8 cellular contexts compared by ENCODE assay signal in genomic region chr17:17729620-17730249, GRCh38. TPM values are rescaled to one million over a fixed set of nuclear protein-coding genes. Genes with fewer than 3 reads are reported as not detected.
DNase-seq lines count a peak whose midpoint lies in the region; ATAC-seq, FAIRE-seq and TF ChIP-seq lines count a peak whose summit lies in the region.

No MANE protein-coding gene starts in this region.

- no peak overlapping the region for H3K27ac ChIP-seq in IMR-90 (ENCODE audit: insufficient read depth, low read length)
- H3K27ac ChIP-seq in VCaP = no peak overlapping the region
- H3K27ac ChIP-seq in tibial nerve = peak overlapping the region in 1 of 4 donors; percentile 39

- TF ChIP-seq RAD21 in IMR-90 (IDR thresholded peaks at IDR 0.05; ENCODE audit: low read length) = peak; percentile 48

- H4K8ac ChIP-seq in IMR-90 (ENCODE audit: low read depth in 2 of 2, low read length in 2 of 2) = no peak overlapping the region

- no peak overlapping the region for H3K18ac ChIP-seq in IMR-90 (ENCODE audit: low read depth, low read length)

- dilution Hi-C loops in IMR-90 (cut with HindIII; ENCODE audit: low sequenced_read_pairs, unreplicated experiment) = no loop called here

- H3K9me1 ChIP-seq in IMR-90 (ENCODE audit: insufficient read depth, low read length) = peaks cover 24% of the 10 kb centered on the region

- peak overlapping the region; percentile 44; the same call in 1 of the 2 replicates for H3K23ac ChIP-seq in IMR-90 (ENCODE audit: low read depth, low read length)

- H3K4me3 ChIP-seq in GM12865 (ENCODE audit: low read depth, low read length) (no peak overlapping the region), IMR-90 (ENCODE audit: insufficient read depth, low read depth, low read length) (no peak overlapping the region), bronchial epithelial cell (ENCODE audit: low read depth, low read length) (no peak overlapping the region), tibial nerve (no peak overlapping the region)

- POLR2A ChIA-PET in IMR-90 (lab: Charles Lee; ENCODE audit: unreplicated experiment) = no interaction called here

- peaks cover 100% of the 10 kb centered on the region for H4K20me1 ChIP-seq in IMR-90 (ENCODE audit: insufficient read depth, low read length)

- intact Hi-C loops in IMR-90 (cut with micrococcal nuclease) = no loop called here

- H2AFZ ChIP-seq in IMR-90 (replicated peaks; ENCODE audit: low read length, poor library complexity) = peak overlapping the region; percentile 26

- H3K27me3 ChIP-seq in IMR-90 (ENCODE audit: control insufficient read depth, insufficient read depth, low read length) = no peaks in the 10 kb centered on the region
- no peaks in the 10 kb centered on the region for H3K27me3 ChIP-seq in bronchial epithelial cell (ENCODE audit: control insufficient read depth, insufficient read depth, low read length)
- H3K27me3 ChIP-seq in tibial nerve = no peaks in the 10 kb centered on the region

- no peak overlapping the region for H2BK120ac ChIP-seq in IMR-90 (ENCODE audit: low read depth, low read length)

- H2AK9ac ChIP-seq in IMR-90 (replicated peaks; ENCODE audit: low read depth, low read length, poor library complexity) = no peak overlapping the region

- H3K14ac ChIP-seq in IMR-90 (replicated peaks; ENCODE audit: low read depth, low read length) = no peak overlapping the region

- TF ChIP-seq POLR2A in IMR-90 (IDR thresholded peaks at IDR 0.05; ENCODE audit: low read depth, low read length) = no peak
- no peak for TF ChIP-seq POLR2A in tibial nerve (IDR thresholded peaks at IDR 0.05)

- H3K9me3 ChIP-seq in IMR-90 (ENCODE audit: control insufficient read depth, insufficient read depth, low read length) (no peaks in the 10 kb centered on the region), tibial nerve (no peaks in the 10 kb centered on the region)

- no peak overlapping the region for H2AK5ac ChIP-seq in IMR-90 (ENCODE audit: low read depth, low read length)

- TF ChIP-seq EP300 in tibial nerve (IDR thresholded peaks at IDR 0.05) = no peak

- no peak overlapping the region for H3K56ac ChIP-seq in IMR-90 (ENCODE audit: extremely low read depth, insufficient read depth, low read length)

- peak; percentile 68 for DNase-seq in GM12865 (ENCODE audit: low read depth)
- DNase-seq in IMR-90 = no peak
- no peak for DNase-seq in bronchial epithelial cell (ENCODE audit: low read depth)
- DNase-seq in medulla oblongata (ENCODE audit: extremely low spot score) = peak; percentile 57
- no peak for DNase-seq in tibial nerve (ENCODE audit: low spot score in 2 of 2)
- no peak for DNase-seq in OCI-M2 (lab: John Stamatoyannopoulos, UW; ENCODE audit: unreplicated experiment)

- no peak overlapping the region for H2BK5ac ChIP-seq in IMR-90 (ENCODE audit: low read depth, low read length, poor library complexity, severe bottlenecking)

- ATAC-seq in IMR-90 (ENCODE audit: low read depth) (no peak), GM21723 (IDR thresholded peaks at IDR 0.05; ENCODE audit: unreplicated experiment) (no peak)

- TF ChIP-seq CTCF in GM12865 (IDR thresholded peaks at IDR 0.05; ENCODE audit: insufficient read depth, low read depth, low read length, missing control alignments) (peak; percentile 85), IMR-90 (conservative IDR thresholded peaks at IDR 0.05; ENCODE audit: low read depth, low read length) (peak; percentile 42), VCaP (conservative IDR thresholded peaks at IDR 0.05) (peak; percentile 76), bronchial epithelial cell (IDR thresholded peaks at IDR 0.05; ENCODE audit: insufficient read depth, low read length, severe bottlenecking) (peak; percentile 80), tibial nerve (IDR thresholded peaks at IDR 0.05) (peak; percentile 18 to 53 (median 37))

- no peak overlapping the region for H2BK20ac ChIP-seq in IMR-90 (ENCODE audit: low read depth, low read length)

- H3K4me1 ChIP-seq in IMR-90 (ENCODE audit: control insufficient read depth, insufficient read depth, low read length) (peaks cover 30% of the 10 kb centered on the region), tibial nerve (peaks cover 0 to 85% (median 10%) of the 10 kb centered on the region in 4 donors)

- H2BK15ac ChIP-seq in IMR-90 (ENCODE audit: low read depth, low read length) = no peak overlapping the region

- CTCF ChIA-PET in IMR-90 (lab: Yijun Ruan, JAX) = no interaction called here

- no peak overlapping the region for H3K4me2 ChIP-seq in IMR-90 (ENCODE audit: low read depth, low read length)

- H3K36me3 ChIP-seq in IMR-90 (ENCODE audit: control insufficient read depth, insufficient read depth, low read length) (peaks cover 15% of the 10 kb centered on the region), bronchial epithelial cell (ENCODE audit: control insufficient read depth, insufficient read depth, low read length) (peaks cover 6% of the 10 kb centered on the region), tibial nerve (no peaks in the 10 kb centered on the region)

- H3K9ac ChIP-seq in IMR-90 (ENCODE audit: low read depth, low read length) = no peak overlapping the region

- in situ Hi-C loops in IMR-90 (cut with MboI; ENCODE audit: low sequenced_read_pairs) = no loop called here

- peak; percentile 52 for FAIRE-seq in bronchial epithelial cell (lab: Jason Lieb, UNC)

- peaks cover 22 to 98% of the 10 kb centered on the region in 2 experiments for H3K79me1 ChIP-seq in IMR-90 (ENCODE audit: low read depth in 1 of 2, low read length in 2 of 2)

- no peak overlapping the region for H4K91ac ChIP-seq in IMR-90 (ENCODE audit: insufficient read depth, low read depth, low read length)

- H4K5ac ChIP-seq in IMR-90 (ENCODE audit: low read depth, low read length) = no peak overlapping the region

- BruUV-seq in IMR-90 (replicated peaks; lab: Mats Ljungman, UMichigan) = no TSS peak

- no peak overlapping the region for H3K4ac ChIP-seq in IMR-90 (ENCODE audit: low read depth, low read length)

- WGBS in IMR-90 (ENCODE audit: extremely low coverage in 2 of 2, insufficient read length in 1 of 2), 2 experiments = 60% methylated on average over 2 of the region's 5 CpGs; no CpG with 5 or more reads in 1 of the 2 experiments
- 58 to 68% methylated on average over 5 of the region's 5 CpGs for WGBS in tibial nerve, 2 donors

TF ChIP-seq in IMR-90, 13 proteins besides CTCF, POLR2A, EP300 and RAD21:
- TF ChIP-seq BHLHE40 (IDR thresholded peaks at IDR 0.05; ENCODE audit: low read depth, low read length) (no peak), SMC3 (IDR thresholded peaks at IDR 0.05; ENCODE audit: low read depth, low read length) (peak; percentile 23; the same call in 1 of the 2 replicates)
TF ChIP-seq in IMR-90: peak in this region for 1.

RNA-seq across cellular contexts. Expression of gene RAI1, which starts 48.5 kb away (rescaled TPM):
- total RNA-seq in IMR-90 (2012; rRNA removed) (1.8 and 1.9 TPM in 2 replicates), bronchial epithelial cell (7.4 and 8.8 TPM in 2 replicates), tibial nerve (10 to 100 TPM; 32.9 to 52.7 (median 45.9) TPM)
- 10.5 and 14.0 TPM in 2 replicates for polyA plus RNA-seq in IMR-90 (2012; rRNA removed)
- polyA plus RNA-seq in IMR-90 (2012; cell fraction: cytosol; rRNA removed) = 5.5 and 10.5 TPM in 2 replicates
- polyA plus RNA-seq in IMR-90 (2012; cell fraction: nucleus; rRNA removed; ENCODE audit: low replicate concordance) = 18.8 and 32.7 TPM in 2 replicates

Comparison
In these comparisons a context has a peak if more than half of its experiments do, and no peak if none do; other contexts are left out.
1. DNase-seq: peak in GM12865 (single experiment) and medulla oblongata (single experiment); none in IMR-90 (single experiment), bronchial epithelial cell (single experiment), tibial nerve (0 of 2) and OCI-M2 (single experiment).
2. Peak in every context shown above with its lines, with median percentiles within 50 percentile points of each other: CTCF ChIP-seq.